In genomic region chr13:41231786-41232185, GRCh38 we compare ENCODE assay signal across 12 cellular contexts. TPM values are rescaled to one million over a fixed set of nuclear protein-coding genes. Genes with fewer than 3 reads are reported as not detected.
A peak's percentile ranks its signal among the peaks of the same experiment; 100 is the strongest.
DNase-seq lines count a peak whose midpoint lies in the region; ATAC-seq and TF ChIP-seq lines count a peak whose summit lies in the region.
"Had no signal": no experiment of that assay in that cellular context is flagged by ENCODE, and none has a peak within 500 bp of the region (broad histone marks: within the 10 kb centered on the region; RNA-seq: fewer than 3 reads in every experiment).

No MANE protein-coding gene starts in this region.

- WGBS in mammary epithelial cell (ENCODE audit: low coverage, missing lambda C conversion rate), result 100% methylated on average over 2 of the region's 3 CpGs

- H3K27ac ChIP-seq in mammary epithelial cell (ENCODE audit: insufficient read depth, low read depth, low read length), result no peak overlapping the region
- H3K27ac ChIP-seq: heart left ventricle, upper lobe of left lung had no signal

- no peak for ATAC-seq in GM21423 (IDR thresholded peaks at IDR 0.05; ENCODE audit: unreplicated experiment)
- ATAC-seq in GM21619 (IDR thresholded peaks at IDR 0.05; ENCODE audit: unreplicated experiment), result no peak
- ATAC-seq: heart left ventricle had no signal

- H3K4me1 ChIP-seq in mammary epithelial cell (ENCODE audit: insufficient read depth, low read length), result no peaks in the 10 kb centered on the region

- H2AFZ ChIP-seq in mammary epithelial cell (ENCODE audit: low read depth, low read length), result no peak overlapping the region

- intact Hi-C loops in mammary epithelial cell (cut with micrococcal nuclease), result no loop called here

- no peak overlapping the region for H3K4me3 ChIP-seq in mammary epithelial cell (replicated peaks in 1 of 3; ENCODE audit: insufficient read depth in 1 of 3, low read depth in 2 of 3, low read length in 3 of 3)
- H3K4me3 ChIP-seq: heart left ventricle, upper lobe of left lung had no signal

- in situ Hi-C loops in mammary epithelial cell (cut with MboI; ENCODE audit: low sequenced_read_pairs in 2 of 2), result no loop called here

- no peak overlapping the region for H3K4me2 ChIP-seq in mammary epithelial cell (ENCODE audit: insufficient read depth, low read depth, low read length)

- H3K79me2 ChIP-seq in mammary epithelial cell (ENCODE audit: insufficient read depth, low read length), result no peaks in the 10 kb centered on the region

- no peaks in the 10 kb centered on the region for H3K27me3 ChIP-seq in mammary epithelial cell (ENCODE audit: insufficient read depth, low read length)
- H3K27me3 ChIP-seq: heart left ventricle, upper lobe of left lung had no signal

- DNase-seq in DMS 273 (lab: John Stamatoyannopoulos, UW; ENCODE audit: unreplicated experiment), result peak; percentile 34
- DNase-seq in DMS 273 treated with DMSO at 0.1 percent for 48 hours (lab: John Stamatoyannopoulos, UW), result no peak
- DNase-seq in LHCN-M2 (ENCODE audit: low read depth), result peak; percentile 43
- DNase-seq in mammary epithelial cell, result peak; percentile 29
- DNase-seq in mucosa of gallbladder (ENCODE audit: low spot score), result peak; percentile 75
- no peak for DNase-seq in stimulated activated CD4-positive, alpha-beta T cell treated with anti-CD3 and anti-CD28 coated beads, Interleukin-15, amount 100 ng/mL, for 24 hours
- DNase-seq: activated CD4-positive, alpha-beta memory T cell treated with anti-CD3 and anti-CD28 coated beads for 36 hours; MM.1S had no signal

- no peaks in the 10 kb centered on the region for H4K20me1 ChIP-seq in mammary epithelial cell (ENCODE audit: insufficient read depth, low read length)

- H3K36me3 ChIP-seq in mammary epithelial cell (ENCODE audit: insufficient read depth, low read length), result no peaks in the 10 kb centered on the region

- CTCF ChIA-PET in mammary epithelial cell (lab: Charles Lee; ENCODE audit: low non-redundant PET), result interaction anchor here (0.6 kb wide), 1 partner anchor 356 kb away, joined by 4 read pairs; no protein-coding TSS in a partner anchor

- dilution Hi-C loops in mammary epithelial cell (cut with HindIII; ENCODE audit: low sequenced_read_pairs), result no loop called here

- no peak overlapping the region for H3K9ac ChIP-seq in mammary epithelial cell (ENCODE audit: insufficient read depth, low read length)

- no TSS peak for BruUV-seq in mammary epithelial cell (replicated peaks; lab: Mats Ljungman, UMichigan)

- no peak for TF ChIP-seq CTCF in mammary epithelial cell (conservative IDR thresholded peaks at IDR 0.05 in 1 of 2, IDR thresholded peaks at IDR 0.05 in 1 of 2; ENCODE audit: extremely low read depth in 1 of 2, insufficient read depth in 1 of 2, low read depth in 1 of 2, low read length in 2 of 2)

- H3K9me3 ChIP-seq in mammary epithelial cell (replicated peaks; ENCODE audit: insufficient read depth, low read length), result no peaks in the 10 kb centered on the region
- H3K9me3 ChIP-seq: heart left ventricle, upper lobe of left lung had no signal

RNA-seq across cellular contexts. Expression of gene MTRF1, which starts 31.6 kb away (rescaled TPM):
- total RNA-seq in LHCN-M2 (2014; rRNA removed), result 10.2 and 10.9 TPM in 2 replicates
- 4.0 TPM for polyA plus RNA-seq in LHCN-M2 (2012)
- total RNA-seq in mammary epithelial cell, result 10 to 100 TPM in 1 of 2 donors, 1 to 10 TPM in 1; 8.7 to 12.7 TPM
- polyA plus RNA-seq in mammary epithelial cell, result 8.6 TPM
- polyA minus RNA-seq in mammary epithelial cell, result 5.9 TPM
- 22.3 TPM for total RNA-seq in mucosa of gallbladder

RNA-seq across cellular contexts. Expression of gene KBTBD7, which starts 37.4 kb away (rescaled TPM):
- 7.1 and 8.1 TPM in 2 replicates for total RNA-seq in LHCN-M2 (2014; rRNA removed)
- polyA plus RNA-seq in LHCN-M2 (2012), result 2.5 TPM
- total RNA-seq in mammary epithelial cell, result 1 to 10 TPM; 4.3 to 7.2 TPM
- polyA plus RNA-seq in mammary epithelial cell, result 4.1 TPM
- 2.5 TPM for polyA minus RNA-seq in mammary epithelial cell
- 11.3 TPM for total RNA-seq in mucosa of gallbladder

Comparison
In these comparisons a context has a peak if more than half of its experiments do, and no peak if none do; other contexts are left out.
1. DNase-seq: peak in DMS 273 (single experiment), LHCN-M2 (single experiment), mammary epithelial cell (single experiment) and mucosa of gallbladder (single experiment); none in DMS 273 treated with DMSO at 0.1 percent for 48 hours (single experiment) and stimulated activated CD4-positive, alpha-beta T cell treated with anti-CD3 and anti-CD28 coated beads, Interleukin-15, amount 100 ng/mL, for 24 hours (single experiment).